33 cellular contexts compared by ENCODE assay signal in genomic region chr3:7025581-7026300, GRCh38.
"Had no signal": no experiment of that assay in that cellular context is flagged by ENCODE, and none has a peak within 500 bp of the region (broad histone marks: within the 10 kb centered on the region; RNA-seq: fewer than 3 reads in every experiment).

No MANE protein-coding gene starts in this region.

- H3K9me3 ChIP-seq: MG63 had no signal

- H3K36me3 Mint-ChIP-seq: activated CD4-positive, alpha-beta memory T cell treated with anti-CD3 and anti-CD28 coated beads for 36 hours; activated naive CD4-positive, alpha-beta T cell treated with anti-CD3 and anti-CD28 coated beads, Interleukin-2, amount 50 U/mL, for 72 hours; T-cell had no signal

- H3K27ac Mint-ChIP-seq: activated CD4-positive, alpha-beta memory T cell treated with anti-CD3 and anti-CD28 coated beads for 36 hours; activated CD4-positive, alpha-beta T cell treated with anti-CD3 and anti-CD28 coated beads, Interleukin-2, amount 10 ng/mL, durations not matched to agents 7 days and 5 days; activated naive CD4-positive, alpha-beta T cell treated with anti-CD3 and anti-CD28 coated beads, Interleukin-2, amount 50 U/mL, for 72 hours; activated naive CD8-positive, alpha-beta T cell treated with anti-CD3 and anti-CD28 coated beads, Interleukin-2, amount 50 U/mL, for 24 hours; T-cell had no signal

- H3K4me1 Mint-ChIP-seq: activated CD4-positive, alpha-beta T cell treated with anti-CD3 and anti-CD28 coated beads, Interleukin-2, amount 10 ng/mL, durations not matched to agents 7 days and 5 days; activated naive CD8-positive, alpha-beta T cell treated with anti-CD3 and anti-CD28 coated beads, Interleukin-2, amount 50 U/mL, for 24 hours; central memory CD8-positive, alpha-beta T cell; T-cell had no signal

- ATAC-seq: activated naive CD4-positive, alpha-beta T cell treated with anti-CD3 and anti-CD28 coated beads, Interleukin-2, amount 50 U/mL, for 72 hours; activated naive CD8-positive, alpha-beta T cell treated with anti-CD3 and anti-CD28 coated beads, Interleukin-2, amount 50 U/mL, for 24 hours; activated T-cell treated with anti-CD3 and anti-CD28 coated beads, Interleukin-2, amount 50 U/mL, for 4 hours; Panc1; Right ventricle myocardium inferior; T-cell had no signal

- H3K27me3 ChIP-seq: MG63 had no signal

- H3K9ac ChIP-seq: KMS-11 had no signal

- DNase-seq: activated CD4-positive, alpha-beta memory T cell treated with anti-CD3 and anti-CD28 coated beads for 36 hours; activated CD4-positive, alpha-beta T cell treated with anti-CD3 and anti-CD28 coated beads, Interleukin-2, amount 10 ng/mL, durations not matched to agents 7 days and 5 days; activated CD4-positive, CD25-positive, alpha-beta regulatory T cell; activated CD8-positive, alpha-beta memory T cell treated with anti-CD3 and anti-CD28 coated beads for 24 hours; activated effector memory CD4-positive, alpha-beta T cell treated with anti-CD3 and anti-CD28 coated beads, Interleukin-2, amount 50 U/mL, for 16 hours; activated naive CD4-positive, alpha-beta T cell treated with Interleukin-2 at 50 U/mL for 16 hours; activated naive CD8-positive, alpha-beta T cell treated with anti-CD3 and anti-CD28 coated beads, Interleukin-2, amount 50 U/mL, for 24 hours; activated T-cell treated with anti-CD3 and anti-CD28 coated beads, Interleukin-2, amount 50 U/mL, for 4 hours; amniotic stem cell; MG63; MV-4-11; NCI-H1105 treated with DMSO at 0.1 percent for 48 hours; NCI-H146; NCI-H187 treated with DMSO at 0.1 percent for 48 hours; NCI-H2081 treated with DMSO at 0.1 percent for 48 hours; NCI-H2171; NCI-H2227 treated with DMSO at 0.1 percent for 48 hours; NCI-H446 treated with DMSO at 0.1 percent for 48 hours; NCI-H524 treated with DMSO at 0.1 percent for 48 hours; NCI-H748 treated with DMSO at 0.1 percent for 48 hours; NK-92 treated with Interleukin-12 subunit alpha and Interleukin-12 subunit beta, amount 100 ng/mL, for 24 hours; OCI-M1; RPMI8226; T-cell; T-helper 2 cell; T1000 had no signal

- H3K36me3 ChIP-seq: MG63 had no signal

- H3K9me3 Mint-ChIP-seq: activated CD4-positive, alpha-beta memory T cell treated with anti-CD3 and anti-CD28 coated beads for 36 hours; activated CD4-positive, alpha-beta T cell treated with anti-CD3 and anti-CD28 coated beads, Interleukin-2, amount 10 ng/mL, durations not matched to agents 7 days and 5 days; activated T-cell treated with anti-CD3 and anti-CD28 coated beads, Interleukin-2, amount 50 U/mL, for 4 hours had no signal

- H3K27ac ChIP-seq: KMS-11, SK-N-MC, VCaP had no signal

- H3K27me3 Mint-ChIP-seq: activated CD4-positive, alpha-beta memory T cell treated with anti-CD3 and anti-CD28 coated beads for 36 hours; activated CD4-positive, alpha-beta T cell treated with anti-CD3 and anti-CD28 coated beads, Interleukin-2, amount 10 ng/mL, durations not matched to agents 7 days and 5 days; activated naive CD8-positive, alpha-beta T cell treated with anti-CD3 and anti-CD28 coated beads, Interleukin-2, amount 50 U/mL, for 24 hours; central memory CD8-positive, alpha-beta T cell; T-cell had no signal

- H3K4me3 ChIP-seq: MG63, SK-N-MC had no signal

- H3K4me2 ChIP-seq: KMS-11 had no signal

- H3K4me3 Mint-ChIP-seq: activated CD4-positive, alpha-beta memory T cell treated with anti-CD3 and anti-CD28 coated beads for 36 hours; activated CD4-positive, alpha-beta T cell treated with anti-CD3 and anti-CD28 coated beads, Interleukin-2, amount 10 ng/mL, durations not matched to agents 7 days and 5 days; activated naive CD8-positive, alpha-beta T cell treated with anti-CD3 and anti-CD28 coated beads, Interleukin-2, amount 50 U/mL, for 24 hours; activated T-cell treated with anti-CD3 and anti-CD28 coated beads, Interleukin-2, amount 50 U/mL, for 4 hours; central memory CD8-positive, alpha-beta T cell; T-cell had no signal
